In genomic region chr2:32572737-32573136, GRCh38 we compare ENCODE assay signal across 19 cellular contexts. TPM values are rescaled to one million over a fixed set of nuclear protein-coding genes. Genes with fewer than 3 reads are reported as not detected.
DNase-seq lines count a peak whose midpoint lies in the region; ATAC-seq, FAIRE-seq and TF ChIP-seq lines count a peak whose summit lies in the region.
"Had no signal": no experiment of that assay in that cellular context is flagged by ENCODE, and none has a peak within 500 bp of the region (broad histone marks: within the 10 kb centered on the region; RNA-seq: fewer than 3 reads in every experiment).

No MANE protein-coding gene starts in this region.

- peaks cover 8% of the 10 kb centered on the region for H3K36me3 ChIP-seq in CD4-positive, alpha-beta memory T cell (ENCODE audit: insufficient read depth, low read length)

- H3K27ac ChIP-seq in CD4-positive, alpha-beta memory T cell (ENCODE audit: low read depth, low read length) = no peak overlapping the region
- H3K27ac ChIP-seq: brain microvascular endothelial cell, KMS-11, SK-N-MC had no signal

- TF ChIP-seq POLR2A in GM12891 (IDR thresholded peaks at IDR 0.05; ENCODE audit: low read depth, low read length) = no peak

- peaks cover 22 to 50% of the 10 kb centered on the region in 2 donors for H3K36me3 Mint-ChIP-seq in CD4-positive, alpha-beta memory T cell
- H3K36me3 Mint-ChIP-seq in T-helper 17 cell (ENCODE audit: low read depth) = peaks cover 3% of the 10 kb centered on the region
- peaks cover 10% of the 10 kb centered on the region for H3K36me3 Mint-ChIP-seq in memory B cell

- peak; percentile 81 for FAIRE-seq in GM12891 (lab: Jason Lieb, UNC)

- DNase-seq in CD4-positive, alpha-beta memory T cell = peak in 2 of 5 donors; percentile 12 to 24
- DNase-seq in GM12891 (ENCODE audit: insufficient read length, low spot score) (no peak), T-helper 17 cell (no peak), memory B cell (ENCODE audit: low spot score in 2 of 2) (no peak), NCI-H187 treated with DMSO at 0.1 percent for 48 hours (lab: John Stamatoyannopoulos, UW) (no peak)
- DNase-seq: activated gamma-delta T cell, BE2C, GOT3, left ventricle myocardium superior, NCI-H1417 treated with DMSO at 0.1 percent for 48 hours, NCI-H2171 treated with DMSO at 0.1 percent for 48 hours, NCI-H82, posterior cingulate gyrus had no signal

- peaks cover 17% of the 10 kb centered on the region for H3K4me1 ChIP-seq in CD4-positive, alpha-beta memory T cell (ENCODE audit: insufficient read depth, low read length)
- H3K4me1 ChIP-seq: BE2C had no signal

- H3K4me1 Mint-ChIP-seq in CD4-positive, alpha-beta memory T cell = peaks cover 24 to 37% (median 29%) of the 10 kb centered on the region in 4 donors
- H3K4me1 Mint-ChIP-seq in T-helper 17 cell (peaks cover 23% of the 10 kb centered on the region), memory B cell (peaks cover 14% of the 10 kb centered on the region)

- CTCF ChIA-PET in CD4-positive, alpha-beta memory T cell (lab: Charles Lee; ENCODE audit: partially characterized antibody) = interaction anchor here (1.2 kb wide), 1 partner anchor 16 kb away, joined by 3 read pairs; no protein-coding TSS in a partner anchor

- H3K9me3 ChIP-seq in CD4-positive, alpha-beta memory T cell (ENCODE audit: control insufficient read depth in 1 of 2, low read length in 2 of 2) = no peaks in the 10 kb centered on the region
- H3K9me3 ChIP-seq in T-helper 17 cell (ENCODE audit: control insufficient read depth, low read length, poor library complexity, severe bottlenecking) = no peaks in the 10 kb centered on the region
- H3K9me3 ChIP-seq: BE2C had no signal

- H3K4me3 Mint-ChIP-seq in CD4-positive, alpha-beta memory T cell = peak overlapping the region in 4 of 8 donors; percentile 15 to 76 (median 63)
- peak overlapping the region; percentile 39 for H3K4me3 Mint-ChIP-seq in T-helper 17 cell
- no peak overlapping the region for H3K4me3 Mint-ChIP-seq in memory B cell
- H3K4me3 Mint-ChIP-seq: dendritic cell treated with granulocyte-macrophage colony-stimulating factor and Interleukin-4, amounts not matched to agents 40 ng/mL and 50 ng/mL, for 4 days had no signal

- intact Hi-C loops in CD4-positive, alpha-beta memory T cell (cut with micrococcal nuclease) = no loop called here

- no peaks in the 10 kb centered on the region for H3K27me3 ChIP-seq in CD4-positive, alpha-beta memory T cell (ENCODE audit: insufficient read depth, low read length)
- H3K27me3 ChIP-seq: BE2C, brain microvascular endothelial cell had no signal

- no peak overlapping the region for H3K4me3 ChIP-seq in CD4-positive, alpha-beta memory T cell (ENCODE audit: low read length in 2 of 2)
- H3K4me3 ChIP-seq: SK-N-MC had no signal

- no peaks in the 10 kb centered on the region for H3K27me3 Mint-ChIP-seq in CD4-positive, alpha-beta memory T cell
- H3K27me3 Mint-ChIP-seq in T-helper 17 cell (no peaks in the 10 kb centered on the region), memory B cell (no peaks in the 10 kb centered on the region)
- H3K27me3 Mint-ChIP-seq: dendritic cell treated with granulocyte-macrophage colony-stimulating factor and Interleukin-4, amounts not matched to agents 40 ng/mL and 50 ng/mL, for 4 days had no signal

- peaks cover 0 to 2% (median 0%) of the 10 kb centered on the region in 8 donors for H3K9me3 Mint-ChIP-seq in CD4-positive, alpha-beta memory T cell
- no peaks in the 10 kb centered on the region for H3K9me3 Mint-ChIP-seq in memory B cell
- H3K9me3 Mint-ChIP-seq: dendritic cell treated with granulocyte-macrophage colony-stimulating factor and Interleukin-4, amounts not matched to agents 40 ng/mL and 50 ng/mL, for 4 days had no signal

- H3K27ac Mint-ChIP-seq in CD4-positive, alpha-beta memory T cell = peak overlapping the region in 5 of 7 donors; percentile 1 to 60 (median 38)
- H3K27ac Mint-ChIP-seq in T-helper 17 cell (peak overlapping the region; percentile 47), memory B cell (peak overlapping the region; percentile 68)
- H3K27ac Mint-ChIP-seq: dendritic cell treated with granulocyte-macrophage colony-stimulating factor and Interleukin-4, amounts not matched to agents 40 ng/mL and 50 ng/mL, for 4 days had no signal

- POLR2A ChIA-PET in CD4-positive, alpha-beta memory T cell (lab: Charles Lee; ENCODE audit: partially characterized antibody) = no interaction called here

- ATAC-seq in T-helper 17 cell = peak; percentile 70
- ATAC-seq in memory B cell (ENCODE audit: low read depth) = no peak
- no peak for ATAC-seq in GM18870 (IDR thresholded peaks at IDR 0.05; ENCODE audit: unreplicated experiment)
- no peak for ATAC-seq in GM19324 (IDR thresholded peaks at IDR 0.05; ENCODE audit: low FRiP score, unreplicated experiment)
- ATAC-seq: left ventricle myocardium superior had no signal

TF ChIP-seq in GM12891, 5 proteins besides CTCF, POLR2A, EP300 and RAD21:
- TF ChIP-seq POLR2AphosphoS5 (IDR thresholded peaks at IDR 0.05; ENCODE audit: low read depth, low read length) (no peak), PAX5 (IDR thresholded peaks at IDR 0.05; ENCODE audit: insufficient read depth, low read length, severe bottlenecking) (no peak), TAF1 (IDR thresholded peaks at IDR 0.05; ENCODE audit: low read depth, low read length) (no peak), SPI1 (IDR thresholded peaks at IDR 0.05; ENCODE audit: low read depth, low read length) (no peak), POU2F2 (IDR thresholded peaks at IDR 0.05; ENCODE audit: low read depth, low read length) (no peak)

RNA-seq across cellular contexts. Expression of gene TTC27, which starts 55.1 kb away (rescaled TPM):
- total RNA-seq in CD4-positive, alpha-beta memory T cell = 10 to 100 TPM; 20.9 to 27.5 TPM
- polyA plus RNA-seq in CD4-positive, alpha-beta memory T cell = 10 to 100 TPM; 24.4 to 26.1 TPM
- 19.0 TPM for polyA plus RNA-seq in GM12891 (2012; ENCODE audit: low read depth, missing spikeins)
- total RNA-seq in T-helper 17 cell = 10 to 100 TPM; 17.2 to 22.5 TPM
